Comparison of ENCODE assay signal across 26 cellular contexts in genomic region chr7:40000734-40001315, GRCh38. TPM values are rescaled to one million over a fixed set of nuclear protein-coding genes. Genes with fewer than 3 reads are reported as not detected.
DNase-seq lines count a peak whose midpoint lies in the region; ATAC-seq, FAIRE-seq and TF ChIP-seq lines count a peak whose summit lies in the region.
"Had no signal": no experiment of that assay in that cellular context is flagged by ENCODE, and none has a peak within 500 bp of the region (broad histone marks: within the 10 kb centered on the region; RNA-seq: fewer than 3 reads in every experiment).

No MANE protein-coding gene starts in this region.

- H3K27me3 Mint-ChIP-seq in osteocyte (ENCODE audit: unreplicated experiment): no peaks in the 10 kb centered on the region
- no peaks in the 10 kb centered on the region for H3K27me3 Mint-ChIP-seq in nephron progenitor cell (ENCODE audit: low read depth, poor library complexity)
- H3K27me3 Mint-ChIP-seq: naive thymus-derived CD4-positive, alpha-beta T cell had no signal

- DNase-seq in H54 (ENCODE audit: insufficient read length, low spot score) (no peak), choroid plexus epithelial cell (ENCODE audit: low read depth) (peak; percentile 54), osteocyte (ENCODE audit: extremely low spot score, unreplicated experiment) (no peak), glomerular visceral epithelial cell (ENCODE audit: extremely low spot score) (no peak), nephron progenitor cell (no peak)
- DNase-seq: activated CD4-positive, alpha-beta T cell treated with anti-CD3 and anti-CD28 coated beads, Interleukin-2, amount 50 U/mL, for 1 hour; activated naive CD4-positive, alpha-beta T cell treated with Interleukin-2 at 50 U/mL for 16 hours; Calu3; colonic mucosa; DMS79 treated with DMSO at 0.1 percent for 48 hours; effector CD8-positive, alpha-beta T cell; gastrocnemius medialis; GOT3; naive thymus-derived CD4-positive, alpha-beta T cell; NCI-H1092 treated with DMSO at 0.1 percent for 48 hours; NCI-H1694 treated with DMSO at 0.1 percent for 48 hours; NCI-H510A; sigmoid colon; stimulated activated CD4-positive, alpha-beta T cell treated with anti-CD3 and anti-CD28 coated beads, Interleukin-4, amount 100 ng/mL, for 4 hours; T-helper 1 cell had no signal

- H3K4me3 Mint-ChIP-seq in osteocyte (ENCODE audit: unreplicated experiment) (no peak overlapping the region), nephron progenitor cell (no peak overlapping the region)
- H3K4me3 Mint-ChIP-seq: naive thymus-derived CD4-positive, alpha-beta T cell; WTC11 had no signal

- TF ChIP-seq CTCF in choroid plexus epithelial cell (conservative IDR thresholded peaks at IDR 0.05; ENCODE audit: low read depth, low read length) (no peak), osteocyte (IDR thresholded peaks at IDR 0.05) (no peak), nephron progenitor cell (IDR thresholded peaks at IDR 0.05) (no peak)

- ATAC-seq in SK-N-SH treated with all-trans-retinoic acid at 6 μM for 48 hours: peak; percentile 78
- ATAC-seq in GM19328 (IDR thresholded peaks at IDR 0.05; ENCODE audit: unreplicated experiment): no peak
- ATAC-seq: gastrocnemius medialis; naive thymus-derived CD4-positive, alpha-beta T cell; WTC11 had no signal

- no peak for TF ChIP-seq POLR2A in H54 (IDR thresholded peaks at IDR 0.05; ENCODE audit: low read depth, low read length)

- FAIRE-seq in H54 (lab: Jason Lieb, UNC): peak; percentile 53

- peaks cover 7% of the 10 kb centered on the region for H3K4me1 Mint-ChIP-seq in osteocyte (ENCODE audit: unreplicated experiment)
- peaks cover 5% of the 10 kb centered on the region for H3K4me1 Mint-ChIP-seq in nephron progenitor cell

- peaks cover 25% of the 10 kb centered on the region for H3K36me3 Mint-ChIP-seq in osteocyte (ENCODE audit: unreplicated experiment)
- H3K36me3 Mint-ChIP-seq in nephron progenitor cell (ENCODE audit: low read depth): peaks cover 58% of the 10 kb centered on the region
- H3K36me3 Mint-ChIP-seq: WTC11 had no signal

- peak overlapping the region; percentile 18 for H3K27ac Mint-ChIP-seq in osteocyte (ENCODE audit: unreplicated experiment)
- no peak overlapping the region for H3K27ac Mint-ChIP-seq in nephron progenitor cell
- H3K27ac Mint-ChIP-seq: WTC11 had no signal

- no peak overlapping the region for H3K4me3 ChIP-seq in choroid plexus epithelial cell (ENCODE audit: low read depth, low read length)
- H3K4me3 ChIP-seq: colonic mucosa, gastrocnemius medialis, lung, prostate gland, sigmoid colon, tibial nerve had no signal

- no peaks in the 10 kb centered on the region for H3K9me3 Mint-ChIP-seq in osteocyte (ENCODE audit: unreplicated experiment)
- H3K9me3 Mint-ChIP-seq in nephron progenitor cell: no peaks in the 10 kb centered on the region
- H3K9me3 Mint-ChIP-seq: naive thymus-derived CD4-positive, alpha-beta T cell; WTC11 had no signal

TF ChIP-seq in SK-N-SH treated with all-trans-retinoic acid at 6 μM for 48 hours, 23 proteins besides CTCF, POLR2A, EP300 and RAD21:
- TF ChIP-seq ISL1 (CRISPR knock-in tag; IDR thresholded peaks at IDR 0.05) (peak; percentile 46), TCF4 (CRISPR knock-in tag; IDR thresholded peaks at IDR 0.05; ENCODE audit: borderline replicate concordance) (no peak), ZC3H10 (CRISPR knock-in tag; IDR thresholded peaks at IDR 0.05) (peak; percentile 20; the same call in 1 of the 2 replicates)
TF ChIP-seq in SK-N-SH treated with all-trans-retinoic acid at 6 μM for 48 hours: peak in this region for 2.

RNA-seq across cellular contexts. Expression of gene CDK13, which starts 50.8 kb away (rescaled TPM):
- 58.7 and 60.6 TPM in 2 replicates for total RNA-seq in osteocyte
